ENCODE assay signal across 1 cellular context in genomic region chr6:34414999-34415858, GRCh38.
TF ChIP-seq lines count a peak whose summit lies in the region.

No MANE protein-coding gene starts in this region.

TF ChIP-seq in HepG2, 621 proteins besides CTCF, POLR2A, EP300 and RAD21 (continued from another document and continues in another):
- 0 out of 2 replicates have a peak, but pooled peaks have one; percentile 17 for TF ChIP-seq ZNF691 (CRISPR knock-in tag; IDR thresholded peaks at IDR 0.05; ENCODE audit: borderline replicate concordance, low read depth)
- TF ChIP-seq, protein P1, sequence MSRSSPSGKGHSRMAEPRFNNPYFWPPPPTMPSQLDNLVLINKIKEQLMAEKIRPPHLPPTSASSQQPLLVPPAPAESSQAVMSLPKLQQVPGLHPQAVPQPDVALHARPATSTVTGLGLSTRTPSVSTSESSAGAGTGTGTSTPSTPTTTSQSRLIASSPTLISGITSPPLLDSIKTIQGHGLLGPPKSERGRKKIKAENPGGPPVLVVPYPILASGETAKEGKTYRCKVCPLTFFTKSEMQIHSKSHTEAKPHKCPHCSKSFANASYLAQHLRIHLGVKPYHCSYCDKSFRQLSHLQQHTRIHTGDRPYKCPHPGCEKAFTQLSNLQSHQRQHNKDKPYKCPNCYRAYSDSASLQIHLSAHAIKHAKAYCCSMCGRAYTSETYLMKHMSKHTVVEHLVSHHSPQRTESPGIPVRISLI (CRISPR knock-in tag; IDR thresholded peaks at IDR 0.05; ENCODE audit: borderline replicate concordance): 0 out of 2 replicates have a peak, but pooled peaks have one; percentile 29
- no peak for TF ChIP-seq RFX1 (IDR thresholded peaks at IDR 0.05)
- no peak for TF ChIP-seq PREB (CRISPR knock-in tag; IDR thresholded peaks at IDR 0.05)
- no peak for TF ChIP-seq SOX6 (IDR thresholded peaks at IDR 0.05)
- peak; percentile 75 for TF ChIP-seq SOX6 (CRISPR knock-in tag; IDR thresholded peaks at IDR 0.05)
- peak; percentile 27; the same call in 1 of the 2 replicates for TF ChIP-seq HMG20A (CRISPR knock-in tag; IDR thresholded peaks at IDR 0.05; ENCODE audit: borderline replicate concordance)
- TF ChIP-seq TAF1 (CRISPR knock-in tag; IDR thresholded peaks at IDR 0.05): no peak
- TF ChIP-seq ZNF354B (CRISPR knock-in tag; IDR thresholded peaks at IDR 0.05): 0 out of 2 replicates have a peak, but pooled peaks have one; percentile 25
- TF ChIP-seq, protein P2, sequence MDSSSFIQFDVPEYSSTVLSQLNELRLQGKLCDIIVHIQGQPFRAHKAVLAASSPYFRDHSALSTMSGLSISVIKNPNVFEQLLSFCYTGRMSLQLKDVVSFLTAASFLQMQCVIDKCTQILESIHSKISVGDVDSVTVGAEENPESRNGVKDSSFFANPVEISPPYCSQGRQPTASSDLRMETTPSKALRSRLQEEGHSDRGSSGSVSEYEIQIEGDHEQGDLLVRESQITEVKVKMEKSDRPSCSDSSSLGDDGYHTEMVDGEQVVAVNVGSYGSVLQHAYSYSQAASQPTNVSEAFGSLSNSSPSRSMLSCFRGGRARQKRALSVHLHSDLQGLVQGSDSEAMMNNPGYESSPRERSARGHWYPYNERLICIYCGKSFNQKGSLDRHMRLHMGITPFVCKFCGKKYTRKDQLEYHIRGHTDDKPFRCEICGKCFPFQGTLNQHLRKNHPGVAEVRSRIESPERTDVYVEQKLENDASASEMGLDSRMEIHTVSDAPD (CRISPR knock-in tag; IDR thresholded peaks at IDR 0.05): peak; percentile 56; the same call in 1 of the 2 replicates
- no peak for TF ChIP-seq ZNF547 (CRISPR knock-in tag; IDR thresholded peaks at IDR 0.05)
- TF ChIP-seq, protein P3, sequence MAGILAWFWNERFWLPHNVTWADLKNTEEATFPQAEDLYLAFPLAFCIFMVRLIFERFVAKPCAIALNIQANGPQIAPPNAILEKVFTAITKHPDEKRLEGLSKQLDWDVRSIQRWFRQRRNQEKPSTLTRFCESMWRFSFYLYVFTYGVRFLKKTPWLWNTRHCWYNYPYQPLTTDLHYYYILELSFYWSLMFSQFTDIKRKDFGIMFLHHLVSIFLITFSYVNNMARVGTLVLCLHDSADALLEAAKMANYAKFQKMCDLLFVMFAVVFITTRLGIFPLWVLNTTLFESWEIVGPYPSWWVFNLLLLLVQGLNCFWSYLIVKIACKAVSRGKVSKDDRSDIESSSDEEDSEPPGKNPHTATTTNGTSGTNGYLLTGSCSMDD (CRISPR knock-in tag; IDR thresholded peaks at IDR 0.05): no peak
- TF ChIP-seq, protein P4, sequence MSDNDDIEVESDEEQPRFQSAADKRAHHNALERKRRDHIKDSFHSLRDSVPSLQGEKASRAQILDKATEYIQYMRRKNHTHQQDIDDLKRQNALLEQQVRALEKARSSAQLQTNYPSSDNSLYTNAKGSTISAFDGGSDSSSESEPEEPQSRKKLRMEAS (IDR thresholded peaks at IDR 0.05): peak; percentile 56
- peak; percentile 49; the same call in 1 of the 2 replicates for TF ChIP-seq CREM (IDR thresholded peaks at IDR 0.05)
- TF ChIP-seq CREM (CRISPR knock-in tag; IDR thresholded peaks at IDR 0.05): no peak
- no peak for TF ChIP-seq ZUFSP (CRISPR knock-in tag; IDR thresholded peaks at IDR 0.05; ENCODE audit: borderline replicate concordance)
- TF ChIP-seq ZFP36 (IDR thresholded peaks at IDR 0.05; ENCODE audit: borderline replicate concordance, low read depth, low read length, partially characterized antibody): no peak
- peak; percentile 73; the same call in 1 of the 2 replicates for TF ChIP-seq ZNF317 (CRISPR knock-in tag; IDR thresholded peaks at IDR 0.05)
- no peak for TF ChIP-seq TSC22D2 (CRISPR knock-in tag; IDR thresholded peaks at IDR 0.05; ENCODE audit: borderline replicate concordance)
- TF ChIP-seq ZNF136 (CRISPR knock-in tag; IDR thresholded peaks at IDR 0.05; ENCODE audit: low read depth): peak; percentile 48; the same call in 1 of the 2 replicates
- TF ChIP-seq ZNF432 (CRISPR knock-in tag; IDR thresholded peaks at IDR 0.05; ENCODE audit: borderline replicate concordance): no peak
- TF ChIP-seq ZNF839 (CRISPR knock-in tag; IDR thresholded peaks at IDR 0.05; ENCODE audit: borderline replicate concordance): no peak
- TF ChIP-seq ZFP91 (CRISPR knock-in tag; IDR thresholded peaks at IDR 0.05; ENCODE audit: borderline replicate concordance): no peak
- peak; percentile 77 for TF ChIP-seq GFI1 (CRISPR knock-in tag; IDR thresholded peaks at IDR 0.05; ENCODE audit: borderline replicate concordance)
- TF ChIP-seq, protein P5, sequence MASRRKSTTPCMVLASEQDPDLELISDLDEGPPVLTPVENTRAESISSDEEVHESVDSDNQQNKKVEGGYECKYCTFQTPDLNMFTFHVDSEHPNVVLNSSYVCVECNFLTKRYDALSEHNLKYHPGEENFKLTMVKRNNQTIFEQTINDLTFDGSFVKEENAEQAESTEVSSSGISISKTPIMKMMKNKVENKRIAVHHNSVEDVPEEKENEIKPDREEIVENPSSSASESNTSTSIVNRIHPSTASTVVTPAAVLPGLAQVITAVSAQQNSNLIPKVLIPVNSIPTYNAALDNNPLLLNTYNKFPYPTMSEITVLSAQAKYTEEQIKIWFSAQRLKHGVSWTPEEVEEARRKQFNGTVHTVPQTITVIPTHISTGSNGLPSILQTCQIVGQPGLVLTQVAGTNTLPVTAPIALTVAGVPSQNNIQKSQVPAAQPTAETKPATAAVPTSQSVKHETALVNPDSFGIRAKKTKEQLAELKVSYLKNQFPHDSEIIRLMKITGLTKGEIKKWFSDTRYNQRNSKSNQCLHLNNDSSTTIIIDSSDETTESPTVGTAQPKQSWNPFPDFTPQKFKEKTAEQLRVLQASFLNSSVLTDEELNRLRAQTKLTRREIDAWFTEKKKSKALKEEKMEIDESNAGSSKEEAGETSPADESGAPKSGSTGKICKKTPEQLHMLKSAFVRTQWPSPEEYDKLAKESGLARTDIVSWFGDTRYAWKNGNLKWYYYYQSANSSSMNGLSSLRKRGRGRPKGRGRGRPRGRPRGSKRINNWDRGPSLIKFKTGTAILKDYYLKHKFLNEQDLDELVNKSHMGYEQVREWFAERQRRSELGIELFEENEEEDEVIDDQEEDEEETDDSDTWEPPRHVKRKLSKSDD (CRISPR knock-in tag; IDR thresholded peaks at IDR 0.05; ENCODE audit: low read depth): no peak
- TF ChIP-seq, protein P6, sequence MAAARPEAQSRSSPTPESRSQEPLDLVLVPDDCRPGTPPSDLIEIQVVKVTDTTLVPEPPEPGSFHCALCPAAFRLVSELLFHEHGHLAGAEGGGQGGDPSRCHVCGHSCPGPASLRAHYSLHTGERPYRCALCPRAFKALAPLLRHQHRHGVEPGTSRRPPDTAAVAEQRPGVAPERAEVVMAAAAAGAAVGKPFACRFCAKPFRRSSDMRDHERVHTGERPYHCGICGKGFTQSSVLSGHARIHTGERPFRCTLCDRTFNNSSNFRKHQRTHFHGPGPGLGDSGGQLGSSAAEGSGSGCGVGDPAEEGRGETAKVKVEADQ (CRISPR knock-in tag; IDR thresholded peaks at IDR 0.05; ENCODE audit: borderline replicate concordance): no peak
- TF ChIP-seq ZNF776 (CRISPR knock-in tag; IDR thresholded peaks at IDR 0.05): no peak
- no peak for TF ChIP-seq ZMAT5 (CRISPR knock-in tag; IDR thresholded peaks at IDR 0.05; ENCODE audit: borderline replicate concordance, low read depth)
- no peak for TF ChIP-seq NFE2 (CRISPR knock-in tag; IDR thresholded peaks at IDR 0.05)
- TF ChIP-seq, protein P7, sequence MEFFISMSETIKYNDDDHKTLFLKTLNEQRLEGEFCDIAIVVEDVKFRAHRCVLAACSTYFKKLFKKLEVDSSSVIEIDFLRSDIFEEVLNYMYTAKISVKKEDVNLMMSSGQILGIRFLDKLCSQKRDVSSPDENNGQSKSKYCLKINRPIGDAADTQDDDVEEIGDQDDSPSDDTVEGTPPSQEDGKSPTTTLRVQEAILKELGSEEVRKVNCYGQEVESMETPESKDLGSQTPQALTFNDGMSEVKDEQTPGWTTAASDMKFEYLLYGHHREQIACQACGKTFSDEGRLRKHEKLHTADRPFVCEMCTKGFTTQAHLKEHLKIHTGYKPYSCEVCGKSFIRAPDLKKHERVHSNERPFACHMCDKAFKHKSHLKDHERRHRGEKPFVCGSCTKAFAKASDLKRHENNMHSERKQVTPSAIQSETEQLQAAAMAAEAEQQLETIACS (CRISPR knock-in tag; IDR thresholded peaks at IDR 0.05): no peak
- no peak for TF ChIP-seq ZNF672 (CRISPR knock-in tag; IDR thresholded peaks at IDR 0.05)
- no peak for TF ChIP-seq ZNF383 (CRISPR knock-in tag; IDR thresholded peaks at IDR 0.05; ENCODE audit: borderline replicate concordance)
- no peak for TF ChIP-seq ZNF782 (CRISPR knock-in tag; IDR thresholded peaks at IDR 0.05; ENCODE audit: borderline replicate concordance)
- no peak for TF ChIP-seq ZFP82 (CRISPR knock-in tag; IDR thresholded peaks at IDR 0.05; ENCODE audit: borderline replicate concordance)
- TF ChIP-seq ZNF878 (CRISPR knock-in tag; IDR thresholded peaks at IDR 0.05): no peak
- no peak for TF ChIP-seq ZNF772 (CRISPR knock-in tag; IDR thresholded peaks at IDR 0.05)
- no peak for TF ChIP-seq ZNF563 (CRISPR knock-in tag; IDR thresholded peaks at IDR 0.05)
- TF ChIP-seq, protein P8, sequence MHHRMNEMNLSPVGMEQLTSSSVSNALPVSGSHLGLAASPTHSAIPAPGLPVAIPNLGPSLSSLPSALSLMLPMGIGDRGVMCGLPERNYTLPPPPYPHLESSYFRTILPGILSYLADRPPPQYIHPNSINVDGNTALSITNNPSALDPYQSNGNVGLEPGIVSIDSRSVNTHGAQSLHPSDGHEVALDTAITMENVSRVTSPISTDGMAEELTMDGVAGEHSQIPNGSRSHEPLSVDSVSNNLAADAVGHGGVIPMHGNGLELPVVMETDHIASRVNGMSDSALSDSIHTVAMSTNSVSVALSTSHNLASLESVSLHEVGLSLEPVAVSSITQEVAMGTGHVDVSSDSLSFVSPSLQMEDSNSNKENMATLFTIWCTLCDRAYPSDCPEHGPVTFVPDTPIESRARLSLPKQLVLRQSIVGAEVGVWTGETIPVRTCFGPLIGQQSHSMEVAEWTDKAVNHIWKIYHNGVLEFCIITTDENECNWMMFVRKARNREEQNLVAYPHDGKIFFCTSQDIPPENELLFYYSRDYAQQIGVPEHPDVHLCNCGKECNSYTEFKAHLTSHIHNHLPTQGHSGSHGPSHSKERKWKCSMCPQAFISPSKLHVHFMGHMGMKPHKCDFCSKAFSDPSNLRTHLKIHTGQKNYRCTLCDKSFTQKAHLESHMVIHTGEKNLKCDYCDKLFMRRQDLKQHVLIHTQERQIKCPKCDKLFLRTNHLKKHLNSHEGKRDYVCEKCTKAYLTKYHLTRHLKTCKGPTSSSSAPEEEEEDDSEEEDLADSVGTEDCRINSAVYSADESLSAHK (CRISPR knock-in tag; IDR thresholded peaks at IDR 0.05; ENCODE audit: borderline replicate concordance): no peak
- no peak for TF ChIP-seq GABPA (IDR thresholded peaks at IDR 0.05; ENCODE audit: low read depth, low read length)
- TF ChIP-seq GABPA (CRISPR knock-in tag; IDR thresholded peaks at IDR 0.05; ENCODE audit: low read depth): no peak
- TF ChIP-seq TEAD2 (CRISPR knock-in tag; IDR thresholded peaks at IDR 0.05): no peak
- no peak for TF ChIP-seq MAZ (IDR thresholded peaks at IDR 0.05; ENCODE audit: borderline replicate concordance, low read depth, low read length)
- TF ChIP-seq MAZ (CRISPR knock-in tag; IDR thresholded peaks at IDR 0.05; ENCODE audit: low read depth): no peak
- no peak for TF ChIP-seq RORA (CRISPR knock-in tag; IDR thresholded peaks at IDR 0.05)
